Comparison of ENCODE assay signal across 8 cellular contexts in the genomic region with DNA sequence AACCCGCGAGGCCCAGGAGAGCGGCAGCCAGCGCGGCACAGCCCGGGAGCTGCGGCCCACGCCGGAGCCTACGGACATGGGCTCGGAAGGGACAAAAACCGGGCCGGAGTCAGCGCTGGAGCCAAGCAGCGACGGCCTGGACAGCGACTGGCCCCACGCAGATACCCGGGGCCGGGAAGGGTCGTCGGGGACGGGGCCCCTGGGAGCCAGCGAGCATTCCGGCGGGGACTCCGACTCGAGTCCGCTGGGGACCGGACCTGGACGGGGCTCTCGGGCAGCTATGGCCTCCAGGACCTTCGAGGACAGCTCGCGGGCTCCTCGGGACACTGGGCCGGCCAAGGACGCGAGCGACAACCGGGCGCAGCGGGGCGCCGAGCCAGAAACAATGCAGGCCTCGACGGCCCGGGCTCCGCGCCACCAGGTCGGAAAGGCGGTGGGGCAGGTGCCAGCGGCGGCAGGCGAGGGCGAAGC. TPM values are rescaled to one million over a fixed set of nuclear protein-coding genes. Genes with fewer than 3 reads are reported as not detected.
A peak's percentile ranks its signal among the peaks of the same experiment; 100 is the strongest.
DNase-seq lines count a peak whose midpoint lies in the region; ATAC-seq and TF ChIP-seq lines count a peak whose summit lies in the region.

No MANE protein-coding gene starts in this region.

- H3K27me3 ChIP-seq in colonic mucosa (no peaks in the 10 kb centered on the region), vagina (no peaks in the 10 kb centered on the region), BE2C (no peaks in the 10 kb centered on the region)

- H3K9me3 ChIP-seq in colonic mucosa, result no peaks in the 10 kb centered on the region
- no peaks in the 10 kb centered on the region for H3K9me3 ChIP-seq in vagina
- H3K9me3 ChIP-seq in BE2C, result no peaks in the 10 kb centered on the region

- TF ChIP-seq POLR2A in vagina (IDR thresholded peaks at IDR 0.05), result no peak

- H3K9ac ChIP-seq in colonic mucosa (ENCODE audit: low read depth in 2 of 2, low read length in 2 of 2), result peak overlapping the region; percentile 84 to 91

- no peak for TF ChIP-seq RAD21 in Ishikawa (IDR thresholded peaks at IDR 0.05; ENCODE audit: low read depth)

- no peak for DNase-seq in activated CD4-positive, CD25-positive, alpha-beta regulatory T cell treated with anti-CD3 and anti-CD28 coated beads, Interleukin-2, amount 50 U/mL, for 72 hours
- no peak for DNase-seq in colonic mucosa
- DNase-seq in midbrain (lab: John Stamatoyannopoulos, UW), result peak; percentile 37
- DNase-seq in vagina (ENCODE audit: extremely low spot score in 2 of 2), result no peak
- no peak for DNase-seq in BE2C

- no peak for TF ChIP-seq EP300 in Ishikawa (IDR thresholded peaks at IDR 0.05; ENCODE audit: borderline replicate concordance)

- ATAC-seq in activated CD4-positive, CD25-positive, alpha-beta regulatory T cell treated with anti-CD3 and anti-CD28 coated beads, Interleukin-2, amount 50 U/mL, for 24 hours, result peak; percentile 15 to 28
- no peak for ATAC-seq in GM21423 (IDR thresholded peaks at IDR 0.05; ENCODE audit: unreplicated experiment)

- peak overlapping the region; percentile 86 for H3K27ac ChIP-seq in colonic mucosa
- peak overlapping the region; percentile 91 for H3K27ac ChIP-seq in vagina

- intact Hi-C loops in colonic mucosa (cut with DNase I) (loop anchor here (5.0 to 10.0 kb wide), 2 partner anchors 64 to 161 kb away; partner anchors contain the start of gene LLGL2), vagina (cut with DNase I) (loop anchor here (5.0 kb wide), 2 partner anchors 66 to 161 kb away; no protein-coding TSS in a partner anchor)

- peaks cover 3% of the 10 kb centered on the region for H3K4me1 ChIP-seq in colonic mucosa
- peaks cover 33% of the 10 kb centered on the region for H3K4me1 ChIP-seq in vagina
- no peaks in the 10 kb centered on the region for H3K4me1 ChIP-seq in BE2C

- TF ChIP-seq CTCF in colonic mucosa (IDR thresholded peaks at IDR 0.05), result no peak
- no peak for TF ChIP-seq CTCF in vagina (IDR thresholded peaks at IDR 0.05)
- TF ChIP-seq CTCF in BE2C (IDR thresholded peaks at IDR 0.05; ENCODE audit: low read depth, low read length), result no peak

- H3K4me3 ChIP-seq in colonic mucosa (peak overlapping the region; percentile 49), vagina (peak overlapping the region; percentile 58 to 71), BE2C (ENCODE audit: low read depth, low read length) (no peak overlapping the region)

- no peaks in the 10 kb centered on the region for H3K36me3 ChIP-seq in colonic mucosa
- no peaks in the 10 kb centered on the region for H3K36me3 ChIP-seq in vagina
- H3K36me3 ChIP-seq in BE2C, result no peaks in the 10 kb centered on the region

TF ChIP-seq in Ishikawa, 13 proteins besides CTCF, POLR2A, EP300 and RAD21:
- TF ChIP-seq TAF1 (IDR thresholded peaks at IDR 0.05; ENCODE audit: low read depth) (no peak; the same call in 1 of the 2 replicates), NFIC (IDR thresholded peaks at IDR 0.05) (peak; percentile 29; the same call in 1 of the 2 replicates), TCF12 (IDR thresholded peaks at IDR 0.05; ENCODE audit: low read depth) (no peak; the same call in 1 of the 2 replicates), CREB1 (IDR thresholded peaks at IDR 0.05; ENCODE audit: low read depth) (no peak)
- TF ChIP-seq, protein P1, sequence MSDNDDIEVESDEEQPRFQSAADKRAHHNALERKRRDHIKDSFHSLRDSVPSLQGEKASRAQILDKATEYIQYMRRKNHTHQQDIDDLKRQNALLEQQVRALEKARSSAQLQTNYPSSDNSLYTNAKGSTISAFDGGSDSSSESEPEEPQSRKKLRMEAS (IDR thresholded peaks at IDR 0.05), result peak; percentile 96

RNA-seq across cellular contexts. Expression of gene MYO15B, which starts 1.0 kb away (rescaled TPM):
- total RNA-seq in colonic mucosa (100 to 1,000 TPM; 210 to 462 TPM), vagina (160 TPM)
- 10.0 TPM for polyA plus RNA-seq in BE2C (2012; ENCODE audit: insufficient read depth, insufficient read length, low read depth)

RNA-seq across cellular contexts. Expression of gene SMIM5, which starts 44.7 kb away (rescaled TPM):
- total RNA-seq in colonic mucosa, result 10 to 100 TPM in 1 of 2 donors, 1 to 10 TPM in 1; 5.1 to 39.9 TPM
- total RNA-seq in vagina, result 2.2 TPM
- 0.46 TPM for polyA plus RNA-seq in BE2C (2012; ENCODE audit: insufficient read depth, insufficient read length, low read depth)
